Comparison of ENCODE assay signal across 20 cellular contexts in genomic region chr11:45017329-45017728, GRCh38.
DNase-seq lines count a peak whose midpoint lies in the region; ATAC-seq and TF ChIP-seq lines count a peak whose summit lies in the region.
"Had no signal": no experiment of that assay in that cellular context is flagged by ENCODE, and none has a peak within 500 bp of the region (broad histone marks: within the 10 kb centered on the region; RNA-seq: fewer than 3 reads in every experiment).

No MANE protein-coding gene starts in this region.

- H3K27ac ChIP-seq in BLaER1 treated with 17β-estradiol and CSF1 and Interleukin-3, amounts not matched to agents 10 nM and 100 nM: no peak overlapping the region; a peak in 1 of 22 replicates
- no peak overlapping the region for H3K27ac ChIP-seq in mesenchymal stem cell (ENCODE audit: low read length, poor library complexity, severe bottlenecking)
- H3K27ac ChIP-seq: RWPE1, vagina had no signal

- no peak overlapping the region for H2BK15ac ChIP-seq in mesenchymal stem cell (ENCODE audit: low read depth, poor library complexity, severe bottlenecking)

- TF ChIP-seq CTCF in choroid plexus epithelial cell (conservative IDR thresholded peaks at IDR 0.05; ENCODE audit: low read depth, low read length): peak; percentile 18
- TF ChIP-seq CTCF in GM10248 (IDR thresholded peaks at IDR 0.05; ENCODE audit: control extremely low read depth, extremely low read depth, low read depth, missing control alignments): no peak

- no peak overlapping the region for H2BK5ac ChIP-seq in mesenchymal stem cell (ENCODE audit: low read depth, low read length, poor library complexity, severe bottlenecking)

- H3K18ac ChIP-seq in mesenchymal stem cell (ENCODE audit: low read depth in 1 of 2, low read length in 2 of 2): peak overlapping the region; percentile 87 to 94

- no peak overlapping the region for H3K9ac ChIP-seq in BLaER1 treated with 17β-estradiol and CSF1 and Interleukin-3, amounts not matched to agents 10 nM and 100 nM
- H3K9ac ChIP-seq in mesenchymal stem cell (ENCODE audit: low read length): no peak overlapping the region

- H3K14ac ChIP-seq in mesenchymal stem cell (ENCODE audit: low read length in 2 of 2): peak overlapping the region in 1 of 2 experiments; percentile 44

- ATAC-seq in GM19397 (IDR thresholded peaks at IDR 0.05; ENCODE audit: unreplicated experiment): no peak
- ATAC-seq: activated CD8-positive, alpha-beta T cell treated with anti-CD3 and anti-CD28 coated beads for 36 hours; sciatic nerve; T-cell had no signal

- no peak overlapping the region for H3K23ac ChIP-seq in mesenchymal stem cell (ENCODE audit: low read length in 2 of 2)

- peak overlapping the region; percentile 59 to 86 for H2BK12ac ChIP-seq in mesenchymal stem cell (ENCODE audit: low read length in 2 of 2)

- peak overlapping the region; percentile 62 to 81 for H3K4ac ChIP-seq in mesenchymal stem cell (ENCODE audit: low read depth in 1 of 2, low read length in 2 of 2)

- H4K20me1 ChIP-seq in BLaER1 treated with 17β-estradiol and CSF1 and Interleukin-3, amounts not matched to agents 10 nM and 100 nM: no peaks in the 10 kb centered on the region

- POLR2A ChIA-PET in GM10248 (lab: Yijun Ruan, JAX): no interaction called here

- H3K36me3 ChIP-seq in BLaER1 treated with 17β-estradiol and CSF1 and Interleukin-3, amounts not matched to agents 10 nM and 100 nM: no peaks in the 10 kb centered on the region
- H3K36me3 ChIP-seq in mesenchymal stem cell (ENCODE audit: control insufficient read depth in 1 of 2, insufficient read depth in 2 of 2, low read depth in 1 of 2, low read length in 2 of 2): no peaks in the 10 kb centered on the region
- H3K36me3 ChIP-seq: vagina had no signal

- H3K27me3 ChIP-seq in BLaER1 treated with 17β-estradiol and CSF1 and Interleukin-3, amounts not matched to agents 10 nM and 100 nM: no peaks in the 10 kb centered on the region
- H3K27me3 ChIP-seq in mesenchymal stem cell (ENCODE audit: control insufficient read depth in 1 of 2, insufficient read depth in 1 of 2, low read length in 2 of 2): peaks cover 0 to 40% of the 10 kb centered on the region in 2 experiments
- H3K27me3 ChIP-seq: vagina had no signal

- WGBS in mesenchymal stem cell: 53% methylated on average over 6 of the region's 6 CpGs

- H2AFZ ChIP-seq in mesenchymal stem cell (ENCODE audit: low read depth, low read length): no peak overlapping the region

- H4K91ac ChIP-seq in mesenchymal stem cell (ENCODE audit: low read length): peak overlapping the region; percentile 92

- peak overlapping the region; percentile 35 to 59 (median 48); a peak in 20 of 22 replicates for H3K4me2 ChIP-seq in BLaER1 treated with 17β-estradiol and CSF1 and Interleukin-3, amounts not matched to agents 10 nM and 100 nM
- H3K4me2 ChIP-seq in mesenchymal stem cell (ENCODE audit: low read length, poor library complexity, severe bottlenecking): no peak overlapping the region

- no peak overlapping the region for H3K4me3 ChIP-seq in BLaER1 treated with 17β-estradiol and CSF1 and Interleukin-3, amounts not matched to agents 10 nM and 100 nM
- H3K4me3 ChIP-seq in choroid plexus epithelial cell (ENCODE audit: low read depth, low read length) (no peak overlapping the region), mesenchymal stem cell (ENCODE audit: insufficient read depth in 1 of 2, low read depth in 1 of 2, low read length in 2 of 2) (no peak overlapping the region)
- H3K4me3 ChIP-seq: vagina had no signal

- H3K79me1 ChIP-seq in mesenchymal stem cell (replicated peaks; ENCODE audit: low read length, poor library complexity, severe bottlenecking): no peaks in the 10 kb centered on the region

- H3K9me3 ChIP-seq in BLaER1 treated with 17β-estradiol and CSF1 and Interleukin-3, amounts not matched to agents 10 nM and 100 nM (replicated peaks in 1 of 11): peaks cover 17 to 27% (median 22%) of the 10 kb centered on the region in 11 experiments
- no peaks in the 10 kb centered on the region for H3K9me3 ChIP-seq in mesenchymal stem cell (ENCODE audit: control insufficient read depth, low read length)
- H3K9me3 ChIP-seq: Caco-2, vagina had no signal

- DNase-seq in HT-29 (ENCODE audit: low spot score) (peak; percentile 3), choroid plexus epithelial cell (ENCODE audit: low read depth) (no peak), mesenchymal stem cell (no peak), GM10248 (ENCODE audit: extremely low spot score) (no peak), cerebellar nuclear complex (lab: John Stamatoyannopoulos, UW) (no peak), nucleus accumbens (lab: John Stamatoyannopoulos, UW) (no peak)
- DNase-seq: activated CD8-positive, alpha-beta T cell treated with anti-CD3 and anti-CD28 coated beads for 36 hours; activated naive CD8-positive, alpha-beta T cell treated with anti-CD3 and anti-CD28 coated beads, Interleukin-2, amount 10 ng/mL, durations not matched to agents 7 days and 5 days; activated T-cell treated with anti-CD3 and anti-CD28 coated beads, Interleukin-2, amount 50 U/mL, for 48 hours; Caco-2; hippocampal formation; NCI-H2171 treated with DMSO at 0.1 percent for 48 hours; occipital lobe; stimulated activated CD4-positive, alpha-beta T cell treated with anti-CD3 and anti-CD28 coated beads, Interleukin-1b, Interleukin-23, amount 100 ng/mL, for 48 hours; T-cell had no signal

- H4K8ac ChIP-seq in mesenchymal stem cell (ENCODE audit: low read length): peak overlapping the region; percentile 82

- CTCF ChIA-PET in GM10248 (lab: Yijun Ruan, JAX): interaction anchor here (1.0 kb wide), 1 partner anchor 88 kb away, joined by 3 read pairs; no protein-coding TSS in a partner anchor

- peak overlapping the region; percentile 85 for H2BK120ac ChIP-seq in mesenchymal stem cell (ENCODE audit: low read depth, low read length)

- H3K4me1 ChIP-seq in BLaER1 treated with 17β-estradiol and CSF1 and Interleukin-3, amounts not matched to agents 10 nM and 100 nM: peaks cover 47 to 59% (median 55%) of the 10 kb centered on the region in 10 experiments
- H3K4me1 ChIP-seq in mesenchymal stem cell (ENCODE audit: control insufficient read depth, insufficient read depth, low read depth, low read length): peaks cover 8% of the 10 kb centered on the region
- H3K4me1 ChIP-seq: Caco-2 had no signal

- no peak overlapping the region for H2AK5ac ChIP-seq in mesenchymal stem cell (ENCODE audit: low read length, severe bottlenecking)
